ENCODE assay signal across 25 cellular contexts in genomic region chr7:3279147-3279818, GRCh38.
"Had no signal": no experiment of that assay in that cellular context is flagged by ENCODE, and none has a peak within 500 bp of the region (broad histone marks: within the 10 kb centered on the region; RNA-seq: fewer than 3 reads in every experiment).

No MANE protein-coding gene starts in this region.

- FAIRE-seq: astrocyte, frontal cortex, small intestine had no signal

- H3K4me3 ChIP-seq: adrenal gland, colonic mucosa, dorsolateral prefrontal cortex, esophagus muscularis mucosa, left ventricle myocardium inferior, neural progenitor cell, upper lobe of right lung had no signal

- H3K4me3 Mint-ChIP-seq: activated CD8-positive, alpha-beta T cell treated with anti-CD3 and anti-CD28 coated beads, Interleukin-2, amount 10 ng/mL, durations not matched to agents 7 days and 5 days; activated naive CD8-positive, alpha-beta T cell; naive thymus-derived CD8-positive, alpha-beta T cell; neural progenitor cell had no signal

- H3K9me3 ChIP-seq: adrenal gland, colonic mucosa, esophagus muscularis mucosa, upper lobe of right lung had no signal

- H3K27ac ChIP-seq: adrenal gland, colonic mucosa, dorsolateral prefrontal cortex, left ventricle myocardium inferior, neural progenitor cell, upper lobe of right lung had no signal

- H3K4me1 ChIP-seq: adrenal gland, colonic mucosa, left ventricle myocardium inferior, upper lobe of right lung had no signal

- H3K27ac Mint-ChIP-seq: activated CD8-positive, alpha-beta T cell treated with anti-CD3 and anti-CD28 coated beads, Interleukin-2, amount 10 ng/mL, durations not matched to agents 7 days and 5 days; activated naive CD8-positive, alpha-beta T cell; activated T-helper 2 cell treated with anti-CD3 and anti-CD28 coated beads, Interferon-gamma antibody, Interleukin-2, Interleukin-4, amounts not matched to agents 10 μg/mL and 5 μg/mL and 100 μg/mL, durations not matched to agents 14 hours and 24 hours and 36 hours; neural progenitor cell had no signal

- H3K27me3 ChIP-seq: adrenal gland, colonic mucosa, dorsolateral prefrontal cortex, esophagus muscularis mucosa, neural progenitor cell, upper lobe of right lung had no signal

- DNase-seq: activated CD4-positive, alpha-beta T cell treated with anti-CD3 and anti-CD28 coated beads for 1 hour; activated CD4-positive, alpha-beta T cell treated with anti-CD3 and anti-CD28 coated beads, Interleukin-2, amount 50 U/mL, for 1 hour; activated CD8-positive, alpha-beta T cell treated with anti-CD3 and anti-CD28 coated beads, Interleukin-2, amount 10 ng/mL, durations not matched to agents 7 days and 5 days; activated naive CD4-positive, alpha-beta T cell; activated T-cell treated with anti-CD3 and anti-CD28 coated beads, Interleukin-2, amount 50 U/mL, for 1 hour; adrenal gland; central memory CD4-positive, alpha-beta T cell; colonic mucosa; dorsolateral prefrontal cortex; hippocampal formation; kidney glomerular epithelial cell; left ventricle myocardium inferior; naive thymus-derived CD8-positive, alpha-beta T cell; posterior cingulate gyrus; small intestine; stimulated activated CD4-positive, alpha-beta T cell treated with anti-CD3 and anti-CD28 coated beads, Interleukin-2, amount 100 ng/mL, for 24 hours; stimulated activated naive CD4-positive, alpha-beta T cell; T-helper 9 cell; upper lobe of right lung had no signal

- H3K9ac ChIP-seq: neural progenitor cell had no signal

- H3K4me2 ChIP-seq: neural progenitor cell had no signal

- H2AFZ ChIP-seq: neural progenitor cell had no signal

- H3K36me3 ChIP-seq: adrenal gland, colonic mucosa, esophagus muscularis mucosa, left ventricle myocardium inferior, neural progenitor cell, upper lobe of right lung had no signal

- H3K36me3 Mint-ChIP-seq: activated naive CD8-positive, alpha-beta T cell; naive thymus-derived CD8-positive, alpha-beta T cell; neural progenitor cell had no signal
